ENCODE assay signal across 30 cellular contexts in genomic region chrX:132539611-132540010, GRCh38.
"Had no signal": no experiment of that assay in that cellular context is flagged by ENCODE, and none has a peak within 500 bp of the region (broad histone marks: within the 10 kb centered on the region; RNA-seq: fewer than 3 reads in every experiment).

No MANE protein-coding gene starts in this region.

- H3K4me1 ChIP-seq: adrenal gland had no signal

- H3K36me3 ChIP-seq: adrenal gland, cardiac muscle cell had no signal

- H3K27ac ChIP-seq: adrenal gland, cardiac muscle cell, VCaP had no signal

- H3K9me3 ChIP-seq: adrenal gland had no signal

- H3K27me3 ChIP-seq: adrenal gland, cardiac muscle cell had no signal

- H3K4me3 ChIP-seq: adrenal gland, cardiac muscle cell had no signal

- DNase-seq: activated B cell treated with CpG ODN at 0.5 μM for 24 hours; activated CD4-positive, alpha-beta memory T cell treated with anti-CD3 and anti-CD28 coated beads for 36 hours; activated CD4-positive, alpha-beta T cell treated with anti-CD3 and anti-CD28 coated beads for 4 hours; activated CD4-positive, alpha-beta T cell treated with anti-CD3 and anti-CD28 coated beads, Interleukin-2, amount 10 ng/mL, durations not matched to agents 24 days and 14 days; activated CD4-positive, alpha-beta T cell treated with anti-CD3 and anti-CD28 coated beads, Interleukin-2, amount 50 U/mL, for 1 hour; activated CD4-positive, alpha-beta T cell treated with anti-CD3 and anti-CD28 coated beads, Interleukin-2, amount 50 U/mL, for 4 hours; activated CD4-positive, CD25-positive, alpha-beta regulatory T cell treated with anti-CD3 and anti-CD28 coated beads, Interleukin-2, amount 50 U/mL, for 72 hours; activated CD8-positive, alpha-beta memory T cell treated with anti-CD3 and anti-CD28 coated beads, Interleukin-2, amount 50 U/mL, for 4 hours; activated CD8-positive, alpha-beta T cell treated with anti-CD3 and anti-CD28 coated beads for 36 hours; activated effector memory CD4-positive, alpha-beta T cell treated with anti-CD3 and anti-CD28 coated beads, Interleukin-2, amount 50 U/mL, for 16 hours; activated gamma-delta T cell treated with Interleukin-2 at 50 U/mL for 16 hours; activated naive CD4-positive, alpha-beta T cell; activated naive CD4-positive, alpha-beta T cell treated with anti-CD3 and anti-CD28 coated beads for 36 hours; activated naive CD4-positive, alpha-beta T cell treated with anti-CD3 and anti-CD28 coated beads, Interleukin-2, amount 50 U/mL, for 16 hours; activated naive CD8-positive, alpha-beta T cell treated with anti-CD3 and anti-CD28 coated beads for 36 hours; activated T-cell treated with anti-CD3 and anti-CD28 coated beads for 4 hours; activated T-cell treated with anti-CD3 and anti-CD28 coated beads, Interleukin-2, amount 50 U/mL, for 1 hour; activated T-cell treated with anti-CD3 and anti-CD28 coated beads, Interleukin-2, amount 50 U/mL, for 4 hours; activated T-cell treated with anti-CD3 and anti-CD28 coated beads, Interleukin-2, amount 50 U/mL, for 72 hours; adrenal gland; amniotic stem cell; aorta; caudate nucleus; cerebellar nuclear complex; T-helper 2 cell; T-helper 9 cell had no signal

- ATAC-seq: activated CD8-positive, alpha-beta T cell treated with anti-CD3 and anti-CD28 coated beads for 36 hours; activated naive CD4-positive, alpha-beta T cell treated with anti-CD3 and anti-CD28 coated beads, Interleukin-2, amount 50 U/mL, for 72 hours; activated T-cell treated with anti-CD3 and anti-CD28 coated beads, Interleukin-2, amount 50 U/mL, for 4 hours; activated T-cell treated with anti-CD3 and anti-CD28 coated beads, Interleukin-2, amount 50 U/mL, for 72 hours; activated T-helper 17 cell treated with anti-CD3 and anti-CD28 coated beads, Interleukin-2, amount 50 U/mL, for 72 hours had no signal
